In the genomic region with DNA sequence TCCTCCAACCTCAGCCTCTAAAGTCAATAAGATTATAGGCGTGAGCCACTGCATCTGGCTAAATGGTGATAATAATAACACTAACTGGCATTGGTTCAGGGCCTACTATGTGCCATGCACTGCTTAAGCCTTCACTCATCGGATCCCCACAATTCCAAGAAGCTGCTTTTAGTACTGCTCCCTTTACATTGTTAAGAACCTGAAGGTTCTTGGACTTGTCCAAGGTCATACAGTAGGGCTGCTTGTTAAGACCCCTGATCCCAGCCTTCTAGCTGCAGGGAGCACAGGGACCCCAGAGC, we compare ENCODE assay signal across 27 cellular contexts. TPM values are rescaled to one million over a fixed set of nuclear protein-coding genes. Genes with fewer than 3 reads are reported as not detected.
DNase-seq lines count a peak whose midpoint lies in the region; ATAC-seq and TF ChIP-seq lines count a peak whose summit lies in the region.
"Had no signal": no experiment of that assay in that cellular context is flagged by ENCODE, and none has a peak within 500 bp of the region (broad histone marks: within the 10 kb centered on the region; RNA-seq: fewer than 3 reads in every experiment).

No MANE protein-coding gene starts in this region.

- peak overlapping the region; percentile 55 for H3K27ac ChIP-seq in cardiac muscle cell
- peak overlapping the region in 1 of 2 donors; percentile 73 for H3K27ac ChIP-seq in right atrium auricular region
- peak overlapping the region in 3 of 5 donors; percentile 72 to 77 (median 74) for H3K27ac ChIP-seq in adrenal gland
- peak overlapping the region; percentile 3 for H3K27ac ChIP-seq in naive thymus-derived CD4-positive, alpha-beta T cell (ENCODE audit: low read depth, low read length)
- H3K27ac ChIP-seq in mesenchymal stem cell (ENCODE audit: low read length, poor library complexity, severe bottlenecking), result no peak overlapping the region
- H3K27ac ChIP-seq in upper lobe of right lung, result no peak overlapping the region
- H3K27ac ChIP-seq: foreskin keratinocyte, HL-60, SJSA1, tibial artery had no signal

- ATAC-seq in naive thymus-derived CD4-positive, alpha-beta T cell, result no peak
- ATAC-seq in upper lobe of right lung, result no peak
- ATAC-seq in HG03565 (IDR thresholded peaks at IDR 0.05; ENCODE audit: unreplicated experiment), result no peak
- ATAC-seq: foreskin keratinocyte, T-cell had no signal

- no peaks in the 10 kb centered on the region for H3K9me3 ChIP-seq in cardiac muscle cell (ENCODE audit: low read depth)
- no peaks in the 10 kb centered on the region for H3K9me3 ChIP-seq in right atrium auricular region
- no peaks in the 10 kb centered on the region for H3K9me3 ChIP-seq in adrenal gland (replicated peaks in 1 of 3)
- no peaks in the 10 kb centered on the region for H3K9me3 ChIP-seq in naive thymus-derived CD4-positive, alpha-beta T cell (ENCODE audit: control insufficient read depth in 2 of 3, low read length in 3 of 3)
- no peaks in the 10 kb centered on the region for H3K9me3 ChIP-seq in mesenchymal stem cell (ENCODE audit: control insufficient read depth, low read length)
- no peaks in the 10 kb centered on the region for H3K9me3 ChIP-seq in upper lobe of right lung
- H3K9me3 ChIP-seq: esophagus muscularis mucosa, SJSA1, tibial artery had no signal

- no peak for TF ChIP-seq CTCF in cardiac muscle cell (IDR thresholded peaks at IDR 0.05; ENCODE audit: low read depth, low read length)
- TF ChIP-seq CTCF in right atrium auricular region (IDR thresholded peaks at IDR 0.05), result no peak
- no peak for TF ChIP-seq CTCF in adrenal gland (IDR thresholded peaks at IDR 0.05)
- TF ChIP-seq CTCF in upper lobe of right lung (IDR thresholded peaks at IDR 0.05), result no peak

- H3K36me3 ChIP-seq in cardiac muscle cell, result no peaks in the 10 kb centered on the region
- H3K36me3 ChIP-seq in right atrium auricular region, result no peaks in the 10 kb centered on the region
- H3K36me3 ChIP-seq in adrenal gland (replicated peaks in 1 of 2), result no peaks in the 10 kb centered on the region
- peaks cover 0 to 33% (median 0%) of the 10 kb centered on the region in 3 experiments for H3K36me3 ChIP-seq in naive thymus-derived CD4-positive, alpha-beta T cell (ENCODE audit: control insufficient read depth in 2 of 3, insufficient read depth in 3 of 3, low read length in 3 of 3)
- H3K36me3 ChIP-seq in mesenchymal stem cell (ENCODE audit: control insufficient read depth in 1 of 2, insufficient read depth in 2 of 2, low read depth in 1 of 2, low read length in 2 of 2), result peaks cover 25 to 32% of the 10 kb centered on the region in 2 experiments
- H3K36me3 ChIP-seq in upper lobe of right lung, result no peaks in the 10 kb centered on the region

- TF ChIP-seq POLR2A in adrenal gland (IDR thresholded peaks at IDR 0.05), result no peak

- H2BK12ac ChIP-seq in mesenchymal stem cell (ENCODE audit: low read length in 2 of 2), result no peak overlapping the region

- no peak overlapping the region for H3K23ac ChIP-seq in mesenchymal stem cell (ENCODE audit: low read length in 2 of 2)

- H3K14ac ChIP-seq in mesenchymal stem cell (ENCODE audit: low read length in 2 of 2), result no peak overlapping the region

- H2BK15ac ChIP-seq in mesenchymal stem cell (ENCODE audit: low read depth, poor library complexity, severe bottlenecking), result no peak overlapping the region

- H3K4me3 ChIP-seq in cardiac muscle cell, result no peak overlapping the region
- H3K4me3 ChIP-seq in right atrium auricular region, result no peak overlapping the region
- no peak overlapping the region for H3K4me3 ChIP-seq in adrenal gland
- no peak overlapping the region for H3K4me3 ChIP-seq in naive thymus-derived CD4-positive, alpha-beta T cell (ENCODE audit: low read length)
- no peak overlapping the region for H3K4me3 ChIP-seq in mesenchymal stem cell (ENCODE audit: insufficient read depth in 1 of 2, low read depth in 1 of 2, low read length in 2 of 2)
- no peak overlapping the region for H3K4me3 ChIP-seq in upper lobe of right lung
- H3K4me3 ChIP-seq: esophagus muscularis mucosa, SJSA1, tibial artery had no signal

- peaks cover 0 to 28% (median 0%) of the 10 kb centered on the region in 5 donors for H3K36me3 Mint-ChIP-seq in naive thymus-derived CD4-positive, alpha-beta T cell

- H3K27me3 Mint-ChIP-seq in naive thymus-derived CD4-positive, alpha-beta T cell, result no peaks in the 10 kb centered on the region
- H3K27me3 Mint-ChIP-seq: activated naive CD8-positive, alpha-beta T cell; central memory CD8-positive, alpha-beta T cell; dendritic cell treated with granulocyte-macrophage colony-stimulating factor and Interleukin-4, amounts not matched to agents 40 ng/mL and 50 ng/mL, for 4 days; stimulated activated naive CD8-positive, alpha-beta T cell treated with anti-CD3 and anti-CD28 coated beads, Interleukin-15, Interleukin-2, amounts not matched to agents 100 ng/mL and 50 ng/mL, for 24 hours; T-cell had no signal

- WGBS in adrenal gland, 4 donors, result 89 to 100% (median 95%) methylated on average over 2 of the region's 2 CpGs
- WGBS in mesenchymal stem cell, result 98% methylated on average over 2 of the region's 2 CpGs

- peaks cover 48% of the 10 kb centered on the region for H3K79me1 ChIP-seq in mesenchymal stem cell (replicated peaks; ENCODE audit: low read length, poor library complexity, severe bottlenecking)

- no peak overlapping the region for H2BK120ac ChIP-seq in mesenchymal stem cell (ENCODE audit: low read depth, low read length)

- H3K9me3 Mint-ChIP-seq in naive thymus-derived CD4-positive, alpha-beta T cell, result no peaks in the 10 kb centered on the region
- H3K9me3 Mint-ChIP-seq: activated T-helper 2 cell treated with anti-CD3 and anti-CD28 coated beads, Interferon-gamma antibody, Interleukin-2, Interleukin-4, amounts not matched to agents 10 μg/mL and 5 μg/mL and 100 μg/mL, durations not matched to agents 14 hours and 24 hours and 36 hours; central memory CD8-positive, alpha-beta T cell; dendritic cell treated with granulocyte-macrophage colony-stimulating factor and Interleukin-4, amounts not matched to agents 40 ng/mL and 50 ng/mL, for 4 days; endodermal cell; stimulated activated naive CD8-positive, alpha-beta T cell treated with anti-CD3 and anti-CD28 coated beads, Interleukin-15, Interleukin-2, amounts not matched to agents 100 ng/mL and 50 ng/mL, for 24 hours; T-cell had no signal

- H3K27me3 ChIP-seq in cardiac muscle cell (no peaks in the 10 kb centered on the region), right atrium auricular region (no peaks in the 10 kb centered on the region), adrenal gland (no peaks in the 10 kb centered on the region), mesenchymal stem cell (ENCODE audit: control insufficient read depth in 1 of 2, insufficient read depth in 1 of 2, low read length in 2 of 2) (no peaks in the 10 kb centered on the region), upper lobe of right lung (no peaks in the 10 kb centered on the region)
- no peaks in the 10 kb centered on the region for H3K27me3 ChIP-seq in naive thymus-derived CD4-positive, alpha-beta T cell (ENCODE audit: control insufficient read depth in 2 of 2, insufficient read depth in 2 of 2, low read length in 2 of 2)
- H3K27me3 ChIP-seq: esophagus muscularis mucosa, foreskin keratinocyte, SJSA1, tibial artery had no signal

- no peak overlapping the region for H4K8ac ChIP-seq in mesenchymal stem cell (ENCODE audit: low read length)

- no peak overlapping the region for H2AFZ ChIP-seq in mesenchymal stem cell (ENCODE audit: low read depth, low read length)

- H3K18ac ChIP-seq in mesenchymal stem cell (ENCODE audit: low read depth in 1 of 2, low read length in 2 of 2), result no peak overlapping the region

- H3K27ac Mint-ChIP-seq in naive thymus-derived CD4-positive, alpha-beta T cell, result no peak overlapping the region
- H3K27ac Mint-ChIP-seq: activated T-helper 2 cell treated with anti-CD3 and anti-CD28 coated beads, Interferon-gamma antibody, Interleukin-2, Interleukin-4, amounts not matched to agents 10 μg/mL and 5 μg/mL and 100 μg/mL, durations not matched to agents 14 hours and 24 hours and 36 hours; endodermal cell; stimulated activated naive CD8-positive, alpha-beta T cell treated with anti-CD3 and anti-CD28 coated beads, Interleukin-15, Interleukin-2, amounts not matched to agents 100 ng/mL and 50 ng/mL, for 24 hours; T-cell had no signal

- H3K4me1 ChIP-seq in cardiac muscle cell (ENCODE audit: low read depth), result peaks cover 28% of the 10 kb centered on the region
- H3K4me1 ChIP-seq in right atrium auricular region, result peaks cover 0 to 54% of the 10 kb centered on the region in 2 donors
- peaks cover 37 to 68% of the 10 kb centered on the region in 2 donors for H3K4me1 ChIP-seq in adrenal gland (replicated peaks in 1 of 2)
- peaks cover 13 to 61% of the 10 kb centered on the region in 2 donors for H3K4me1 ChIP-seq in naive thymus-derived CD4-positive, alpha-beta T cell (ENCODE audit: control insufficient read depth in 2 of 2, insufficient read depth in 2 of 2, low read length in 2 of 2)
- H3K4me1 ChIP-seq in mesenchymal stem cell (ENCODE audit: control insufficient read depth, insufficient read depth, low read depth, low read length), result peaks cover 24% of the 10 kb centered on the region
- peaks cover 31% of the 10 kb centered on the region for H3K4me1 ChIP-seq in upper lobe of right lung

- H3K9ac ChIP-seq in mesenchymal stem cell (ENCODE audit: low read length), result no peak overlapping the region

- no peak overlapping the region for H2BK5ac ChIP-seq in mesenchymal stem cell (ENCODE audit: low read depth, low read length, poor library complexity, severe bottlenecking)

- CTCF ChIA-PET in naive thymus-derived CD4-positive, alpha-beta T cell (lab: Charles Lee), result interaction anchor here (2.5 to 3.4 kb wide), 2 partner anchors 17 to 30 kb away, joined by 8 to 13 read pairs; no protein-coding TSS in a partner anchor

- H4K91ac ChIP-seq in mesenchymal stem cell (ENCODE audit: low read length), result no peak overlapping the region

- H3K4ac ChIP-seq in mesenchymal stem cell (ENCODE audit: low read depth in 1 of 2, low read length in 2 of 2), result no peak overlapping the region

- H2AK5ac ChIP-seq in mesenchymal stem cell (ENCODE audit: low read length, severe bottlenecking), result no peak overlapping the region

- H3K4me3 Mint-ChIP-seq in naive thymus-derived CD4-positive, alpha-beta T cell, result no peak overlapping the region
- H3K4me3 Mint-ChIP-seq: activated naive CD8-positive, alpha-beta T cell; central memory CD8-positive, alpha-beta T cell; dendritic cell treated with granulocyte-macrophage colony-stimulating factor and Interleukin-4, amounts not matched to agents 40 ng/mL and 50 ng/mL, for 4 days; endodermal cell; stimulated activated naive CD8-positive, alpha-beta T cell treated with anti-CD3 and anti-CD28 coated beads, Interleukin-15, Interleukin-2, amounts not matched to agents 100 ng/mL and 50 ng/mL, for 24 hours; T-cell had no signal

- H3K4me1 Mint-ChIP-seq in naive thymus-derived CD4-positive, alpha-beta T cell, result peaks cover 50 to 89% (median 75%) of the 10 kb centered on the region in 7 donors

- POLR2A ChIA-PET in naive thymus-derived CD4-positive, alpha-beta T cell (lab: Charles Lee), result interaction anchor here (1.0 to 2.0 kb wide), 4 partner anchors 9 to 19 kb away, joined by 3 to 6 read pairs (median 4); no protein-coding TSS in a partner anchor

- no peak for DNase-seq in cardiac muscle cell (ENCODE audit: low read depth in 1 of 2, low spot score in 1 of 2)
- DNase-seq in right atrium auricular region (ENCODE audit: low spot score), result no peak
- DNase-seq in adrenal gland, result no peak
- DNase-seq in naive thymus-derived CD4-positive, alpha-beta T cell, result no peak
- no peak for DNase-seq in EL
- no peak for DNase-seq in mesenchymal stem cell
- DNase-seq in upper lobe of right lung, result no peak
- DNase-seq: activated CD4-positive, alpha-beta T cell treated with anti-CD3 and anti-CD28 coated beads, Interleukin-2, amount 50 U/mL, for 48 hours; activated CD4-positive, CD25-positive, alpha-beta regulatory T cell; endodermal cell; foreskin keratinocyte; mesendoderm; NCI-H1092; NCI-H2029; NCI-H2227 treated with DMSO at 0.1 percent for 48 hours; nucleus accumbens; T-cell; tibial artery had no signal

- no peak overlapping the region for H3K4me2 ChIP-seq in mesenchymal stem cell (ENCODE audit: low read length, poor library complexity, severe bottlenecking)

- intact Hi-C loops in adrenal gland (cut with DNase I), result no loop called here
- intact Hi-C loops in naive thymus-derived CD4-positive, alpha-beta T cell (cut with micrococcal nuclease), result loop anchor here in 1 of 2 donors (10.0 kb wide), 1 partner anchor 235 kb away; the partner anchor contains the start of gene PEMT
- intact Hi-C loops in upper lobe of right lung (cut with DNase I), result no loop called here

RNA-seq across cellular contexts. Expression of gene SREBF1, which starts 6.6 kb away (rescaled TPM):
- 36.4 and 45.9 TPM in 2 replicates for total RNA-seq in cardiac muscle cell
- polyA plus RNA-seq in cardiac muscle cell, result 28.5 and 38.9 TPM in 2 replicates
- 10 to 100 TPM; 17.0 to 29.8 TPM for total RNA-seq in right atrium auricular region
- 100 to 1,000 TPM; 403 to 850 (median 667) TPM for total RNA-seq in adrenal gland
- 100 to 1,000 TPM; 298 to 818 (median 483) TPM for polyA plus RNA-seq in adrenal gland
- 100 to 1,000 TPM in 3 of 5 experiments, 10 to 100 TPM in 2; 30.9 to 281 (median 159) TPM for total RNA-seq in naive thymus-derived CD4-positive, alpha-beta T cell
- 10 to 100 TPM; 22.4 to 41.3 TPM for polyA plus RNA-seq in naive thymus-derived CD4-positive, alpha-beta T cell
- polyA plus RNA-seq in mesenchymal stem cell (2013, experiment 1 of 2), result 89.9 TPM
- 89.1 TPM for polyA plus RNA-seq in mesenchymal stem cell (2013, experiment 2 of 2)
- 80.8 TPM for total RNA-seq in upper lobe of right lung

Comparison
In these comparisons a context has a peak if more than half of its experiments do, and no peak if none do; other contexts are left out.
1. H3K27ac ChIP-seq: peak in cardiac muscle cell (single experiment), adrenal gland (3 of 5) and naive thymus-derived CD4-positive, alpha-beta T cell (single experiment); none in mesenchymal stem cell (single experiment) and upper lobe of right lung (single experiment).